In genomic region chr19:35696835-35697234, GRCh38 we compare ENCODE assay signal across 1 cellular context.
TF ChIP-seq lines count a peak whose summit lies in the region.

No MANE protein-coding gene starts in this region.

TF ChIP-seq in GM12878, 131 proteins besides CTCF, POLR2A, EP300 and RAD21 (continued from another document):
- TF ChIP-seq, protein P1, sequence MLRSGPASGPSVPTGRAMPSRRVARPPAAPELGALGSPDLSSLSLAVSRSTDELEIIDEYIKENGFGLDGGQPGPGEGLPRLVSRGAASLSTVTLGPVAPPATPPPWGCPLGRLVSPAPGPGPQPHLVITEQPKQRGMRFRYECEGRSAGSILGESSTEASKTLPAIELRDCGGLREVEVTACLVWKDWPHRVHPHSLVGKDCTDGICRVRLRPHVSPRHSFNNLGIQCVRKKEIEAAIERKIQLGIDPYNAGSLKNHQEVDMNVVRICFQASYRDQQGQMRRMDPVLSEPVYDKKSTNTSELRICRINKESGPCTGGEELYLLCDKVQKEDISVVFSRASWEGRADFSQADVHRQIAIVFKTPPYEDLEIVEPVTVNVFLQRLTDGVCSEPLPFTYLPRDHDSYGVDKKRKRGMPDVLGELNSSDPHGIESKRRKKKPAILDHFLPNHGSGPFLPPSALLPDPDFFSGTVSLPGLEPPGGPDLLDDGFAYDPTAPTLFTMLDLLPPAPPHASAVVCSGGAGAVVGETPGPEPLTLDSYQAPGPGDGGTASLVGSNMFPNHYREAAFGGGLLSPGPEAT (IDR thresholded peaks at IDR 0.05; ENCODE audit: low read depth), result peak; percentile 93
- TF ChIP-seq ZNF24 (IDR thresholded peaks at IDR 0.05) (peak; percentile 19; the same call in 1 of the 2 replicates), IRF3 (IDR thresholded peaks at IDR 0.05) (no peak), CBX3 (IDR thresholded peaks at IDR 0.05; ENCODE audit: borderline replicate concordance, low read depth) (no peak), EED (IDR thresholded peaks at IDR 0.05; ENCODE audit: low read depth) (peak; percentile 89), RFX5 (IDR thresholded peaks at IDR 0.05; ENCODE audit: low read depth, low read length) (no peak)
- TF ChIP-seq, protein P2, sequence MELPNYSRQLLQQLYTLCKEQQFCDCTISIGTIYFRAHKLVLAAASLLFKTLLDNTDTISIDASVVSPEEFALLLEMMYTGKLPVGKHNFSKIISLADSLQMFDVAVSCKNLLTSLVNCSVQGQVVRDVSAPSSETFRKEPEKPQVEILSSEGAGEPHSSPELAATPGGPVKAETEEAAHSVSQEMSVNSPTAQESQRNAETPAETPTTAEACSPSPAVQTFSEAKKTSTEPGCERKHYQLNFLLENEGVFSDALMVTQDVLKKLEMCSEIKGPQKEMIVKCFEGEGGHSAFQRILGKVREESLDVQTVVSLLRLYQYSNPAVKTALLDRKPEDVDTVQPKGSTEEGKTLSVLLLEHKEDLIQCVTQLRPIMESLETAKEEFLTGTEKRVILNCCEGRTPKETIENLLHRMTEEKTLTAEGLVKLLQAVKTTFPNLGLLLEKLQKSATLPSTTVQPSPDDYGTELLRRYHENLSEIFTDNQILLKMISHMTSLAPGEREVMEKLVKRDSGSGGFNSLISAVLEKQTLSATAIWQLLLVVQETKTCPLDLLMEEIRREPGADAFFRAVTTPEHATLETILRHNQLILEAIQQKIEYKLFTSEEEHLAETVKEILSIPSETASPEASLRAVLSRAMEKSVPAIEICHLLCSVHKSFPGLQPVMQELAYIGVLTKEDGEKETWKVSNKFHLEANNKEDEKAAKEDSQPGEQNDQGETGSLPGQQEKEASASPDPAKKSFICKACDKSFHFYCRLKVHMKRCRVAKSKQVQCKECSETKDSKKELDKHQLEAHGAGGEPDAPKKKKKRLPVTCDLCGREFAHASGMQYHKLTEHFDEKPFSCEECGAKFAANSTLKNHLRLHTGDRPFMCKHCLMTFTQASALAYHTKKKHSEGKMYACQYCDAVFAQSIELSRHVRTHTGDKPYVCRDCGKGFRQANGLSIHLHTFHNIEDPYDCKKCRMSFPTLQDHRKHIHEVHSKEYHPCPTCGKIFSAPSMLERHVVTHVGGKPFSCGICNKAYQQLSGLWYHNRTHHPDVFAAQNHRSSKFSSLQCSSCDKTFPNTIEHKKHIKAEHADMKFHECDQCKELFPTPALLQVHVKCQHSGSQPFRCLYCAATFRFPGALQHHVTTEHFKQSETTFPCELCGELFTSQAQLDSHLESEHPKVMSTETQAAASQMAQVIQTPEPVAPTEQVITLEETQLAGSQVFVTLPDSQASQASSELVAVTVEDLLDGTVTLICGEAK (IDR thresholded peaks at IDR 0.05; ENCODE audit: borderline replicate concordance), result no peak
